8 cellular contexts compared by ENCODE assay signal in the genomic region with DNA sequence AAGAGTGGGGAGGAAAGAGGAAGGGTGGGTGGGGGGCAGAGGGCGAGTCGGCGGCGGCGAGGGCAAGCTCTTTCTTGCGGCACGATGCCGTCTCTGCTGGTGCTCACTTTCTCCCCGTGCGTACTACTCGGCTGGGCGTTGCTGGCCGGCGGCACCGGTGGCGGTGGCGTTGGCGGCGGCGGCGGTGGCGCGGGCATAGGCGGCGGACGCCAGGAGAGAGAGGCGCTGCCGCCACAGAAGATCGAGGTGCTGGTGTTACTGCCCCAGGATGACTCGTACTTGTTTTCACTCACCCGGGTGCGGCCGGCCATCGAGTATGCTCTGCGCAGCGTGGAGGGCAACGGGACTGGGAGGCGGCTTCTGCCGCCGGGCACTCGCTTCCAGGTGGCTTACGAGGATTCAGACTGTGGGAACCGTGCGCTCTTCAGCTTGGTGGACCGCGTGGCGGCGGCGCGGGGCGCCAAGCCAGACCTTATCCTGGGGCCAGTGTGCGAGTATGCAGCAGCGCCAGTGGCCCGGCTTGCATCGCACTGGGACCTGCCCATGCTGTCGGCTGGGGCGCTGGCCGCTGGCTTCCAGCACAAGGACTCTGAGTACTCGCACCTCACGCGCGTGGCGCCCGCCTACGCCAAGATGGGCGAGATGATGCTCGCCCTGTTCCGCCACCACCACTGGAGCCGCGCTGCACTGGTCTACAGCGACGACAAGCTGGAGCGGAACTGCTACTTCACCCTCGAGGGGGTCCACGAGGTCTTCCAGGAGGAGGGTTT. TPM values are rescaled to one million over a fixed set of nuclear protein-coding genes. Genes with fewer than 3 reads are reported as not detected.
DNase-seq lines count a peak whose midpoint lies in the region; ATAC-seq and TF ChIP-seq lines count a peak whose summit lies in the region.

No MANE protein-coding gene starts in this region.

- H3K9me3 ChIP-seq in parathyroid adenoma (ENCODE audit: control insufficient read depth, low read length), result no peaks in the 10 kb centered on the region
- H3K9me3 ChIP-seq in WERI-Rb-1 (ENCODE audit: severe bottlenecking), result peaks cover 15% of the 10 kb centered on the region

- TF ChIP-seq CTCF in fibroblast of the aortic adventitia (IDR thresholded peaks at IDR 0.05; ENCODE audit: insufficient read depth, low read length) (no peak), parathyroid adenoma (IDR thresholded peaks at IDR 0.05) (no peak), WERI-Rb-1 (IDR thresholded peaks at IDR 0.05; ENCODE audit: low read depth, low read length) (no peak)

- H3K36me3 ChIP-seq in parathyroid adenoma (ENCODE audit: control insufficient read depth, insufficient read depth, low read length), result no peaks in the 10 kb centered on the region
- H3K36me3 ChIP-seq in WERI-Rb-1, result no peaks in the 10 kb centered on the region

- peak overlapping the region; percentile 75 for H3K4me3 ChIP-seq in fibroblast of the aortic adventitia (ENCODE audit: low read depth, low read length)
- no peak overlapping the region for H3K4me3 ChIP-seq in parathyroid adenoma (ENCODE audit: low read depth, low read length)
- no peak overlapping the region for H3K4me3 ChIP-seq in WERI-Rb-1 (ENCODE audit: low read depth, low read length)

- H3K4me1 ChIP-seq in parathyroid adenoma, result no peaks in the 10 kb centered on the region

- H3K79me2 ChIP-seq in parathyroid adenoma, result no peaks in the 10 kb centered on the region

- H3K27me3 ChIP-seq in parathyroid adenoma (ENCODE audit: control insufficient read depth, insufficient read depth, low read length) (no peaks in the 10 kb centered on the region), WERI-Rb-1 (ENCODE audit: insufficient read depth, low read depth, severe bottlenecking) (peaks cover 92% of the 10 kb centered on the region)

- peak; percentile 8 for ATAC-seq in SK-N-SH treated with all-trans-retinoic acid at 6 μM for 48 hours
- no peak for ATAC-seq in HG02588 (IDR thresholded peaks at IDR 0.05; ENCODE audit: unreplicated experiment)
- ATAC-seq in GM18858 (IDR thresholded peaks at IDR 0.05; ENCODE audit: unreplicated experiment), result no peak

- H3K27ac ChIP-seq in parathyroid adenoma (no peak overlapping the region), WERI-Rb-1 (no peak overlapping the region)

- peak; percentile 54 for DNase-seq in D341Med (ENCODE audit: low spot score)
- DNase-seq in fibroblast of the aortic adventitia (ENCODE audit: low read depth), result peak; percentile 65
- DNase-seq in NCI-H2029 treated with DMSO at 0.1 percent for 48 hours (lab: John Stamatoyannopoulos, UW), result no peak
- no peak for DNase-seq in WERI-Rb-1

- peak overlapping the region; percentile 59 for H3K4me2 ChIP-seq in parathyroid adenoma (ENCODE audit: low read length)

- H2AFZ ChIP-seq in parathyroid adenoma, result peak overlapping the region; percentile 15

- no peak overlapping the region for H3K9ac ChIP-seq in parathyroid adenoma

TF ChIP-seq in SK-N-SH treated with all-trans-retinoic acid at 6 μM for 48 hours, 23 proteins besides CTCF, POLR2A, EP300 and RAD21:
- TF ChIP-seq CSDC2 (CRISPR knock-in tag; IDR thresholded peaks at IDR 0.05) (no peak), GLIS3 (CRISPR knock-in tag; IDR thresholded peaks at IDR 0.05) (no peak), ZNF70 (CRISPR knock-in tag; IDR thresholded peaks at IDR 0.05) (no peak), PPARA (CRISPR knock-in tag; IDR thresholded peaks at IDR 0.05; ENCODE audit: borderline replicate concordance) (no peak), SNAI2 (CRISPR knock-in tag; IDR thresholded peaks at IDR 0.05) (no peak), BACH2 (CRISPR knock-in tag; IDR thresholded peaks at IDR 0.05; ENCODE audit: borderline replicate concordance) (no peak), RARB (CRISPR knock-in tag; IDR thresholded peaks at IDR 0.05) (no peak), TOX (CRISPR knock-in tag; IDR thresholded peaks at IDR 0.05; ENCODE audit: borderline replicate concordance) (no peak), ZNF565 (CRISPR knock-in tag; conservative IDR thresholded peaks at IDR 0.05; ENCODE audit: low read depth) (no peak)
- TF ChIP-seq, protein P1, sequence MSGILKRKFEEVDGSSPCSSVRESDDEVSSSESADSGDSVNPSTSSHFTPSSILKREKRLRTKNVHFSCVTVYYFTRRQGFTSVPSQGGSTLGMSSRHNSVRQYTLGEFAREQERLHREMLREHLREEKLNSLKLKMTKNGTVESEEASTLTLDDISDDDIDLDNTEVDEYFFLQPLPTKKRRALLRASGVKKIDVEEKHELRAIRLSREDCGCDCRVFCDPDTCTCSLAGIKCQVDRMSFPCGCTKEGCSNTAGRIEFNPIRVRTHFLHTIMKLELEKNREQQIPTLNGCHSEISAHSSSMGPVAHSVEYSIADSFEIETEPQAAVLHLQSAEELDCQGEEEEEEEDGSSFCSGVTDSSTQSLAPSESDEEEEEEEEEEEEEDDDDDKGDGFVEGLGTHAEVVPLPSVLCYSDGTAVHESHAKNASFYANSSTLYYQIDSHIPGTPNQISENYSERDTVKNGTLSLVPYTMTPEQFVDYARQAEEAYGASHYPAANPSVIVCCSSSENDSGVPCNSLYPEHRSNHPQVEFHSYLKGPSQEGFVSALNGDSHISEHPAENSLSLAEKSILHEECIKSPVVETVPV (CRISPR knock-in tag; IDR thresholded peaks at IDR 0.05), result no peak
- TF ChIP-seq, protein P2, sequence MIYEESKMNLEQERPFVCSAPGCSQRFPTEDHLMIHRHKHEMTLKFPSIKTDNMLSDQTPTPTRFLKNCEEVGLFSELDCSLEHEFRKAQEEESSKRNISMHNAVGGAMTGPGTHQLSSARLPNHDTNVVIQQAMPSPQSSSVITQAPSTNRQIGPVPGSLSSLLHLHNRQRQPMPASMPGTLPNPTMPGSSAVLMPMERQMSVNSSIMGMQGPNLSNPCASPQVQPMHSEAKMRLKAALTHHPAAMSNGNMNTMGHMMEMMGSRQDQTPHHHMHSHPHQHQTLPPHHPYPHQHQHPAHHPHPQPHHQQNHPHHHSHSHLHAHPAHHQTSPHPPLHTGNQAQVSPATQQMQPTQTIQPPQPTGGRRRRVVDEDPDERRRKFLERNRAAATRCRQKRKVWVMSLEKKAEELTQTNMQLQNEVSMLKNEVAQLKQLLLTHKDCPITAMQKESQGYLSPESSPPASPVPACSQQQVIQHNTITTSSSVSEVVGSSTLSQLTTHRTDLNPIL (CRISPR knock-in tag; IDR thresholded peaks at IDR 0.05; ENCODE audit: low read depth), result no peak
- TF ChIP-seq, protein P3, sequence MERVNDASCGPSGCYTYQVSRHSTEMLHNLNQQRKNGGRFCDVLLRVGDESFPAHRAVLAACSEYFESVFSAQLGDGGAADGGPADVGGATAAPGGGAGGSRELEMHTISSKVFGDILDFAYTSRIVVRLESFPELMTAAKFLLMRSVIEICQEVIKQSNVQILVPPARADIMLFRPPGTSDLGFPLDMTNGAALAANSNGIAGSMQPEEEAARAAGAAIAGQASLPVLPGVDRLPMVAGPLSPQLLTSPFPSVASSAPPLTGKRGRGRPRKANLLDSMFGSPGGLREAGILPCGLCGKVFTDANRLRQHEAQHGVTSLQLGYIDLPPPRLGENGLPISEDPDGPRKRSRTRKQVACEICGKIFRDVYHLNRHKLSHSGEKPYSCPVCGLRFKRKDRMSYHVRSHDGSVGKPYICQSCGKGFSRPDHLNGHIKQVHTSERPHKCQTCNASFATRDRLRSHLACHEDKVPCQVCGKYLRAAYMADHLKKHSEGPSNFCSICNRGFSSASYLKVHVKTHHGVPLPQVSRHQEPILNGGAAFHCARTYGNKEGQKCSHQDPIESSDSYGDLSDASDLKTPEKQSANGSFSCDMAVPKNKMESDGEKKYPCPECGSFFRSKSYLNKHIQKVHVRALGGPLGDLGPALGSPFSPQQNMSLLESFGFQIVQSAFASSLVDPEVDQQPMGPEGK (CRISPR knock-in tag; IDR thresholded peaks at IDR 0.05; ENCODE audit: borderline replicate concordance), result no peak
- TF ChIP-seq, protein P4, sequence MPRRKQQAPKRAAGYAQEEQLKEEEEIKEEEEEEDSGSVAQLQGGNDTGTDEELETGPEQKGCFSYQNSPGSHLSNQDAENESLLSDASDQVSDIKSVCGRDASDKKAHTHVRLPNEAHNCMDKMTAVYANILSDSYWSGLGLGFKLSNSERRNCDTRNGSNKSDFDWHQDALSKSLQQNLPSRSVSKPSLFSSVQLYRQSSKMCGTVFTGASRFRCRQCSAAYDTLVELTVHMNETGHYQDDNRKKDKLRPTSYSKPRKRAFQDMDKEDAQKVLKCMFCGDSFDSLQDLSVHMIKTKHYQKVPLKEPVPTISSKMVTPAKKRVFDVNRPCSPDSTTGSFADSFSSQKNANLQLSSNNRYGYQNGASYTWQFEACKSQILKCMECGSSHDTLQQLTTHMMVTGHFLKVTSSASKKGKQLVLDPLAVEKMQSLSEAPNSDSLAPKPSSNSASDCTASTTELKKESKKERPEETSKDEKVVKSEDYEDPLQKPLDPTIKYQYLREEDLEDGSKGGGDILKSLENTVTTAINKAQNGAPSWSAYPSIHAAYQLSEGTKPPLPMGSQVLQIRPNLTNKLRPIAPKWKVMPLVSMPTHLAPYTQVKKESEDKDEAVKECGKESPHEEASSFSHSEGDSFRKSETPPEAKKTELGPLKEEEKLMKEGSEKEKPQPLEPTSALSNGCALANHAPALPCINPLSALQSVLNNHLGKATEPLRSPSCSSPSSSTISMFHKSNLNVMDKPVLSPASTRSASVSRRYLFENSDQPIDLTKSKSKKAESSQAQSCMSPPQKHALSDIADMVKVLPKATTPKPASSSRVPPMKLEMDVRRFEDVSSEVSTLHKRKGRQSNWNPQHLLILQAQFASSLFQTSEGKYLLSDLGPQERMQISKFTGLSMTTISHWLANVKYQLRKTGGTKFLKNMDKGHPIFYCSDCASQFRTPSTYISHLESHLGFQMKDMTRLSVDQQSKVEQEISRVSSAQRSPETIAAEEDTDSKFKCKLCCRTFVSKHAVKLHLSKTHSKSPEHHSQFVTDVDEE (CRISPR knock-in tag; IDR thresholded peaks at IDR 0.05), result no peak
- TF ChIP-seq, protein P5, sequence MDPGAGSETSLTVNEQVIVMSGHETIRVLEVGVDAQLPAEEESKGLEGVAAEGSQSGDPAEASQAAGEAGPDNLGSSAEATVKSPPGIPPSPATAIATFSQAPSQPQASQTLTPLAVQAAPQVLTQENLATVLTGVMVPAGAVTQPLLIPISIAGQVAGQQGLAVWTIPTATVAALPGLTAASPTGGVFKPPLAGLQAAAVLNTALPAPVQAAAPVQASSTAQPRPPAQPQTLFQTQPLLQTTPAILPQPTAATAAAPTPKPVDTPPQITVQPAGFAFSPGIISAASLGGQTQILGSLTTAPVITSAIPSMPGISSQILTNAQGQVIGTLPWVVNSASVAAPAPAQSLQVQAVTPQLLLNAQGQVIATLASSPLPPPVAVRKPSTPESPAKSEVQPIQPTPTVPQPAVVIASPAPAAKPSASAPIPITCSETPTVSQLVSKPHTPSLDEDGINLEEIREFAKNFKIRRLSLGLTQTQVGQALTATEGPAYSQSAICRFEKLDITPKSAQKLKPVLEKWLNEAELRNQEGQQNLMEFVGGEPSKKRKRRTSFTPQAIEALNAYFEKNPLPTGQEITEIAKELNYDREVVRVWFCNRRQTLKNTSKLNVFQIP (CRISPR knock-in tag; IDR thresholded peaks at IDR 0.05; ENCODE audit: borderline replicate concordance, low read depth), result no peak

RNA-seq across cellular contexts. Expression of a gene that starts 0.8 kb away (rescaled TPM):
- total RNA-seq in fibroblast of the aortic adventitia (ENCODE audit: low replicate concordance), result 2.8 and 23.7 TPM in 2 replicates

Comparison
In these comparisons a context has a peak if more than half of its experiments do, and no peak if none do; other contexts are left out.
1. DNase-seq: peak in D341Med (single experiment) and fibroblast of the aortic adventitia (single experiment); none in NCI-H2029 treated with DMSO at 0.1 percent for 48 hours (single experiment) and WERI-Rb-1 (single experiment).